In genomic region chr1:152034324-152034653, GRCh38 we compare ENCODE assay signal across 8 cellular contexts. TPM values are rescaled to one million over a fixed set of nuclear protein-coding genes. Genes with fewer than 3 reads are reported as not detected.
DNase-seq lines count a peak whose midpoint lies in the region; ATAC-seq and TF ChIP-seq lines count a peak whose summit lies in the region.

No MANE protein-coding gene starts in this region.

- H3K36me3 ChIP-seq in BLaER1 treated with 17β-estradiol and CSF1 and Interleukin-3, amounts not matched to agents 10 nM and 100 nM = peaks cover 9 to 55% (median 42%) of the 10 kb centered on the region in 11 experiments
- H3K36me3 ChIP-seq in HCT116 (ENCODE audit: control insufficient read depth in 1 of 2, insufficient read depth in 2 of 2, low read length in 2 of 2) (peaks cover 21 to 24% of the 10 kb centered on the region in 2 experiments), right lobe of liver (peaks cover 0 to 8% (median under 1%) of the 10 kb centered on the region in 4 donors)

- H4K20me1 ChIP-seq in BLaER1 treated with 17β-estradiol and CSF1 and Interleukin-3, amounts not matched to agents 10 nM and 100 nM = peaks cover 0 to 55% (median 0%) of the 10 kb centered on the region in 11 experiments; a peak in 9 of 22 replicates
- no peaks in the 10 kb centered on the region for H4K20me1 ChIP-seq in HCT116 (ENCODE audit: insufficient read depth)

- H3K27ac Mint-ChIP-seq in activated CD4-positive, alpha-beta memory T cell treated with anti-CD3 and anti-CD28 coated beads, Interleukin-2, amount 10 ng/mL, durations not matched to agents 7 days and 5 days = peak overlapping the region; percentile 95

- CTCF ChIA-PET in HCT116 (lab: Charles Lee) = interaction anchor here (0.7 to 3.8 kb wide), 20 partner anchors 13 to 501 kb away, joined by 3 to 26 read pairs (median 4); partner anchors contain the start of gene S100A10
- CTCF ChIA-PET in activated CD4-positive, alpha-beta memory T cell treated with anti-CD3 and anti-CD28 coated beads, Interleukin-2, amount 10 ng/mL, durations not matched to agents 7 days and 5 days (lab: Charles Lee) = interaction anchor here (0.8 to 8.3 kb wide), 20 partner anchors 10 to 194 kb away, joined by 3 to 117 read pairs (median 5); partner anchors contain the start of genes C2CD4D and THEM4

- intact Hi-C loops in HCT116 (cut with micrococcal nuclease) = no loop called here
- intact Hi-C loops in right lobe of liver (cut with DNase I) = no loop called here

- H3K79me2 ChIP-seq in HCT116 (ENCODE audit: insufficient read depth, low read length) = peaks cover 38% of the 10 kb centered on the region

- H3K27me3 ChIP-seq in BLaER1 treated with 17β-estradiol and CSF1 and Interleukin-3, amounts not matched to agents 10 nM and 100 nM = no peaks in the 10 kb centered on the region
- no peaks in the 10 kb centered on the region for H3K27me3 ChIP-seq in HCT116 (ENCODE audit: insufficient read depth, low read length)
- no peaks in the 10 kb centered on the region for H3K27me3 ChIP-seq in right lobe of liver

- peak overlapping the region; percentile 95 for H3K4me3 Mint-ChIP-seq in activated CD4-positive, alpha-beta memory T cell treated with anti-CD3 and anti-CD28 coated beads, Interleukin-2, amount 10 ng/mL, durations not matched to agents 7 days and 5 days

- H3K4me3 ChIP-seq in BLaER1 treated with 17β-estradiol and CSF1 and Interleukin-3, amounts not matched to agents 10 nM and 100 nM = peak overlapping the region in 8 of 10 experiments; percentile 62 to 79 (median 68); a peak in 13 of 20 replicates
- H3K4me3 ChIP-seq in HCT116 (replicated peaks in 1 of 2; ENCODE audit: low read depth in 1 of 2, low read length in 2 of 2) = peak overlapping the region; percentile 64 to 70
- H3K4me3 ChIP-seq in right lobe of liver = peak overlapping the region; percentile 5 to 51 (median 48)

- H3K27ac ChIP-seq in BLaER1 treated with 17β-estradiol and CSF1 and Interleukin-3, amounts not matched to agents 10 nM and 100 nM = peak overlapping the region; percentile 24 to 98 (median 88); a peak in 21 of 22 replicates
- H3K27ac ChIP-seq in HCT116 (ENCODE audit: low read depth, low read length) (peak overlapping the region; percentile 79), right lobe of liver (peak overlapping the region in 2 of 3 donors; percentile 82 to 89)

- TF ChIP-seq POLR2A in HCT116 (IDR thresholded peaks at IDR 0.05; ENCODE audit: borderline replicate concordance, extremely low read depth, insufficient read depth, insufficient read length) = no peak
- no peak for TF ChIP-seq POLR2A in right lobe of liver (IDR thresholded peaks at IDR 0.05)

- DNase-seq in HCT116 (ENCODE audit: low read depth, low spot score) (no peak), right lobe of liver (no peak), glomerular visceral epithelial cell (ENCODE audit: extremely low spot score) (no peak), NCI-H2107 treated with DMSO at 0.1 percent for 48 hours (lab: John Stamatoyannopoulos, UW; ENCODE audit: unreplicated experiment) (no peak)
- no peak for DNase-seq in activated CD4-positive, alpha-beta memory T cell treated with anti-CD3 and anti-CD28 coated beads, Interleukin-2, amount 10 ng/mL, durations not matched to agents 7 days and 5 days
- no peak for DNase-seq in stimulated activated CD4-positive, alpha-beta T cell treated with anti-CD3 and anti-CD28 coated beads, Interleukin-2, amount 100 ng/mL, for 48 hours

- peaks cover 57% of the 10 kb centered on the region for H3K4me1 Mint-ChIP-seq in activated CD4-positive, alpha-beta memory T cell treated with anti-CD3 and anti-CD28 coated beads, Interleukin-2, amount 10 ng/mL, durations not matched to agents 7 days and 5 days

- no peaks in the 10 kb centered on the region for H3K9me3 Mint-ChIP-seq in activated CD4-positive, alpha-beta memory T cell treated with anti-CD3 and anti-CD28 coated beads, Interleukin-2, amount 10 ng/mL, durations not matched to agents 7 days and 5 days

- BruUV-seq in HCT116 (replicated peaks; lab: Mats Ljungman, UMichigan) = no TSS peak

- no peaks in the 10 kb centered on the region for H3K9me2 ChIP-seq in HCT116 (ENCODE audit: insufficient read depth)

- peaks cover 53 to 86% (median 62%) of the 10 kb centered on the region in 10 experiments for H3K4me1 ChIP-seq in BLaER1 treated with 17β-estradiol and CSF1 and Interleukin-3, amounts not matched to agents 10 nM and 100 nM
- H3K4me1 ChIP-seq in HCT116 (ENCODE audit: control insufficient read depth in 1 of 2, insufficient read depth in 2 of 2, low read length in 2 of 2) (peaks cover 19 to 32% of the 10 kb centered on the region in 2 experiments), right lobe of liver (peaks cover 0 to 16% (median 0%) of the 10 kb centered on the region in 4 donors)

- peaks cover 0 to 24% (median 0%) of the 10 kb centered on the region in 11 experiments; a peak in 3 of 22 replicates for H3K9me3 ChIP-seq in BLaER1 treated with 17β-estradiol and CSF1 and Interleukin-3, amounts not matched to agents 10 nM and 100 nM (replicated peaks in 1 of 11)
- H3K9me3 ChIP-seq in HCT116 (ENCODE audit: control insufficient read depth in 1 of 2, insufficient read depth in 1 of 2, low read depth in 1 of 2, low read length in 2 of 2) = no peaks in the 10 kb centered on the region
- H3K9me3 ChIP-seq in right lobe of liver = no peaks in the 10 kb centered on the region

- ATAC-seq in HCT116 = peak; percentile 52
- ATAC-seq in right lobe of liver = peak; percentile 9 to 34 (median 20)
- no peak for ATAC-seq in GM21367 (IDR thresholded peaks at IDR 0.05; ENCODE audit: unreplicated experiment)

- TF ChIP-seq RAD21 in HCT116 (IDR thresholded peaks at IDR 0.05; ENCODE audit: low read depth) = no peak

- POLR2A ChIA-PET in HCT116 (lab: Charles Lee) = interaction anchor here (1.0 to 1.8 kb wide), 6 partner anchors 9 to 126 kb away, joined by 3 to 20 read pairs (median 5); partner anchors contain the start of gene THEM4
- POLR2A ChIA-PET in activated CD4-positive, alpha-beta memory T cell treated with anti-CD3 and anti-CD28 coated beads, Interleukin-2, amount 10 ng/mL, durations not matched to agents 7 days and 5 days (lab: Charles Lee) = interaction anchor here (0.6 to 5.0 kb wide), 14 partner anchors 12 to 752 kb away, joined by 3 to 162 read pairs (median 4); partner anchors contain the start of genes C2CD4D, MRPL9, S100A10 and ZNF687

- peaks cover 68% of the 10 kb centered on the region for H3K36me3 Mint-ChIP-seq in activated CD4-positive, alpha-beta memory T cell treated with anti-CD3 and anti-CD28 coated beads, Interleukin-2, amount 10 ng/mL, durations not matched to agents 7 days and 5 days (ENCODE audit: low read depth)

- no peak for TF ChIP-seq CTCF in HCT116 (IDR thresholded peaks at IDR 0.05 in 2 of 3, conservative IDR thresholded peaks at IDR 0.05 in 1 of 3; ENCODE audit: borderline replicate concordance in 1 of 3, insufficient read depth in 1 of 3, low read depth in 2 of 3, low read length in 2 of 3)
- TF ChIP-seq CTCF in right lobe of liver (IDR thresholded peaks at IDR 0.05) = no peak

- H3K4me2 ChIP-seq in BLaER1 treated with 17β-estradiol and CSF1 and Interleukin-3, amounts not matched to agents 10 nM and 100 nM = peak overlapping the region; percentile 84 to 99 (median 97)
- H3K4me2 ChIP-seq in HCT116 (ENCODE audit: low read length) = peak overlapping the region; percentile 89

- RAD21 ChIA-PET in HCT116 (lab: Charles Lee; ENCODE audit: low non-redundant PET in 1 of 2, low total read pairs in 2 of 2, uncharacterized antibody in 2 of 2, unreplicated experiment in 2 of 2) = interaction anchor here (0.6 to 1.2 kb wide), 3 partner anchors 13 to 21 kb away, joined by 3 to 4 read pairs (median 3); no protein-coding TSS in a partner anchor

- peak overlapping the region in 10 of 11 experiments; percentile 78 to 98 (median 88); a peak in 12 of 22 replicates for H3K9ac ChIP-seq in BLaER1 treated with 17β-estradiol and CSF1 and Interleukin-3, amounts not matched to agents 10 nM and 100 nM
- H3K9ac ChIP-seq in HCT116 (ENCODE audit: low read length) = peak overlapping the region; percentile 86

- no peaks in the 10 kb centered on the region for H3K27me3 Mint-ChIP-seq in activated CD4-positive, alpha-beta memory T cell treated with anti-CD3 and anti-CD28 coated beads, Interleukin-2, amount 10 ng/mL, durations not matched to agents 7 days and 5 days

- no peak overlapping the region for H2AFZ ChIP-seq in HCT116 (ENCODE audit: low read depth, low read length, poor library complexity, severe bottlenecking)

- WGBS in right lobe of liver (ENCODE audit: insufficient coverage, low coverage, low lambda C conversion rate, missing lambda C conversion rate) = 56% methylated on average over 1 of the region's 1 CpG

TF ChIP-seq in HCT116, 20 proteins besides CTCF, POLR2A, EP300 and RAD21 (continues in another document):
- peak; percentile 68; the same call in 1 of the 2 replicates for TF ChIP-seq ELF1 (IDR thresholded peaks at IDR 0.05; ENCODE audit: borderline replicate concordance, low read depth)

RNA-seq across cellular contexts. Expression of gene S100A11, which starts 2.5 kb away (rescaled TPM):
- total RNA-seq in HCT116 (2021; ENCODE audit: unreplicated experiment) (229 TPM), right lobe of liver (10 to 100 TPM; 11.0 to 68.5 (median 25.3) TPM)
- polyA plus RNA-seq in HCT116 (2012) = 638 and 798 TPM in 2 replicates
- 100 to 1,000 TPM; 504 to 539 TPM for total RNA-seq in activated CD4-positive, alpha-beta memory T cell treated with anti-CD3 and anti-CD28 coated beads, Interleukin-2, amount 10 ng/mL, durations not matched to agents 7 days and 5 days

RNA-seq across cellular contexts. Expression of gene S100A10, which starts 40.6 kb away (rescaled TPM):
- total RNA-seq in HCT116 (2021; ENCODE audit: unreplicated experiment) = 340 TPM
- polyA plus RNA-seq in HCT116 (2012) = 152 and 230 TPM in 2 replicates
- total RNA-seq in activated CD4-positive, alpha-beta memory T cell treated with anti-CD3 and anti-CD28 coated beads, Interleukin-2, amount 10 ng/mL, durations not matched to agents 7 days and 5 days = 100 to 1,000 TPM; 631 to 641 TPM
- total RNA-seq in right lobe of liver = 100 to 1,000 TPM in 1 of 6 experiments, 10 to 100 TPM in 5; 48.5 to 192 (median 61.7) TPM

RNA-seq across cellular contexts. Expression of gene TCHHL1, which starts 54.6 kb away (rescaled TPM):
- not detected for total RNA-seq in HCT116 (2021; ENCODE audit: unreplicated experiment)
- polyA plus RNA-seq in HCT116 (2012) = not detected in 2 replicates
- not detected for total RNA-seq in activated CD4-positive, alpha-beta memory T cell treated with anti-CD3 and anti-CD28 coated beads, Interleukin-2, amount 10 ng/mL, durations not matched to agents 7 days and 5 days
- total RNA-seq in right lobe of liver = not detected
